ENCODE assay signal across 16 cellular contexts in the genomic region with DNA sequence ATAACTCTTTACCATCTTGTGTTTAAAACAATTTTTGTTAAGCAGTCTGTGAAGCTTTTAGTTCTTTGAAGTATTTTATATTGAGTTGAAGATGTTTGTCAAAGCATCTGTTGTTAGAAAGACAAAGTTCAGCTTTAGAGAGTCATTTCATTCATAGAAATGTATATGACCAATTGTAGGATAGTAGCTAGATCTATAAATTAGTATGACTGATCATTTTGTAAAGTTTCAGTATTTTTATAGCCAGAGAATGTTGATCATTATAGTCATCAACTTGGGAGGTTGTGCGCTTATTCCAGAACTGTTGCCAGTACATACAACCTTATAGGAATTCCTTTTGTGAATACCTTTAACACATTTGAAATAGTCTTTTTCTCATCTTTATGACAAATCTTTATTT. TPM values are rescaled to one million over a fixed set of nuclear protein-coding genes. Genes with fewer than 3 reads are reported as not detected.
DNase-seq lines count a peak whose midpoint lies in the region; ATAC-seq and TF ChIP-seq lines count a peak whose summit lies in the region.
"Had no signal": no experiment of that assay in that cellular context is flagged by ENCODE, and none has a peak within 500 bp of the region (broad histone marks: within the 10 kb centered on the region; RNA-seq: fewer than 3 reads in every experiment).

No MANE protein-coding gene starts in this region.

- H3K27me3 ChIP-seq in BLaER1 treated with 17β-estradiol and CSF1 and Interleukin-3, amounts not matched to agents 10 nM and 100 nM, result no peaks in the 10 kb centered on the region
- H3K27me3 ChIP-seq in DND-41 (ENCODE audit: insufficient read depth, low read length, poor library complexity) (no peaks in the 10 kb centered on the region), PC-3 (ENCODE audit: low read length) (no peaks in the 10 kb centered on the region), hepatocyte (no peaks in the 10 kb centered on the region)
- H3K27me3 ChIP-seq: dorsolateral prefrontal cortex had no signal

- POLR2A ChIA-PET in PC-3 (lab: Charles Lee; ENCODE audit: unreplicated experiment), result no interaction called here

- H4K20me1 ChIP-seq in BLaER1 treated with 17β-estradiol and CSF1 and Interleukin-3, amounts not matched to agents 10 nM and 100 nM, result peaks cover 74 to 97% (median 92%) of the 10 kb centered on the region in 11 experiments
- H4K20me1 ChIP-seq in DND-41 (ENCODE audit: insufficient read depth, low read length) (peaks cover 77% of the 10 kb centered on the region), PC-3 (ENCODE audit: low read length) (peaks cover 42% of the 10 kb centered on the region), hepatocyte (ENCODE audit: insufficient read depth, poor library complexity, severe bottlenecking) (peaks cover 82% of the 10 kb centered on the region)

- no TSS peak for BruUV-seq in PC-3 (replicated peaks; lab: Mats Ljungman, UMichigan)

- intact Hi-C loops in PC-3 (cut with micrococcal nuclease), result no loop called here

- peaks cover 16 to 30% (median 19%) of the 10 kb centered on the region in 11 experiments for H3K36me3 ChIP-seq in BLaER1 treated with 17β-estradiol and CSF1 and Interleukin-3, amounts not matched to agents 10 nM and 100 nM
- H3K36me3 ChIP-seq in DND-41 (ENCODE audit: insufficient read depth, low read length) (peaks cover 14% of the 10 kb centered on the region), PC-3 (ENCODE audit: low read depth, low read length) (no peaks in the 10 kb centered on the region), hepatocyte (replicated peaks; ENCODE audit: insufficient read depth, low read depth) (no peaks in the 10 kb centered on the region)

- TF ChIP-seq CTCF in DND-41 (IDR thresholded peaks at IDR 0.05; ENCODE audit: borderline replicate concordance, extremely low read depth, low read length, poor library complexity, severe bottlenecking), result no peak
- no peak for TF ChIP-seq CTCF in PC-3 (conservative IDR thresholded peaks at IDR 0.05; ENCODE audit: low read depth, low read length)
- no peak for TF ChIP-seq CTCF in hepatocyte (IDR thresholded peaks at IDR 0.05; ENCODE audit: poor library complexity)

- no peaks in the 10 kb centered on the region for H3K9me2 ChIP-seq in PC-3 (replicated peaks; ENCODE audit: low read length)
- H3K9me2 ChIP-seq in hepatocyte (replicated peaks; ENCODE audit: insufficient read depth), result no peaks in the 10 kb centered on the region

- DNase-seq in DND-41, result no peak
- DNase-seq in PC-3, result peak; percentile 29
- no peak for DNase-seq in hepatocyte (ENCODE audit: low spot score)
- no peak for DNase-seq in NK-92 treated with Interleukin-12 subunit alpha and Interleukin-12 subunit beta, amount 100 ng/mL, for 24 hours (lab: John Stamatoyannopoulos, UW)
- no peak for DNase-seq in HuH-7.5 (ENCODE audit: low spot score)
- DNase-seq: activated CD8-positive, alpha-beta memory T cell treated with anti-CD3 and anti-CD28 coated beads, Interleukin-2, amount 50 U/mL, for 4 hours; DMS153; dorsolateral prefrontal cortex; NCI-H1694 treated with DMSO at 0.1 percent for 48 hours; NCI-H446 treated with DMSO at 0.1 percent for 48 hours; stimulated activated CD4-positive, alpha-beta T cell treated with anti-CD3 and anti-CD28 coated beads, Interleukin-1b, Interleukin-23, amount 100 ng/mL, for 48 hours; substantia nigra had no signal

- H3K9ac ChIP-seq in BLaER1 treated with 17β-estradiol and CSF1 and Interleukin-3, amounts not matched to agents 10 nM and 100 nM, result no peak overlapping the region
- H3K9ac ChIP-seq in DND-41 (ENCODE audit: low read depth, low read length) (no peak overlapping the region), PC-3 (ENCODE audit: low read length) (no peak overlapping the region)

- H2AFZ ChIP-seq in DND-41 (ENCODE audit: low read depth, low read length) (no peak overlapping the region), PC-3 (ENCODE audit: low read length) (no peak overlapping the region), hepatocyte (no peak overlapping the region)

- no peak overlapping the region for H3K4me3 ChIP-seq in BLaER1 treated with 17β-estradiol and CSF1 and Interleukin-3, amounts not matched to agents 10 nM and 100 nM
- H3K4me3 ChIP-seq in DND-41 (ENCODE audit: low read depth in 1 of 2, low read length in 2 of 2) (no peak overlapping the region), PC-3 (ENCODE audit: low read length) (no peak overlapping the region), hepatocyte (no peak overlapping the region)

- H3K9me3 ChIP-seq in BLaER1 treated with 17β-estradiol and CSF1 and Interleukin-3, amounts not matched to agents 10 nM and 100 nM (replicated peaks in 1 of 11), result peaks cover 10 to 16% (median 14%) of the 10 kb centered on the region in 11 experiments; a peak in 17 of 22 replicates
- H3K9me3 ChIP-seq in DND-41 (ENCODE audit: insufficient read depth, low read length, severe bottlenecking), result no peaks in the 10 kb centered on the region
- no peaks in the 10 kb centered on the region for H3K9me3 ChIP-seq in PC-3 (ENCODE audit: low read length)
- H3K9me3 ChIP-seq in hepatocyte (ENCODE audit: low read depth), result no peaks in the 10 kb centered on the region

- 97% methylated on average over 1 of the region's 1 CpG for WGBS in hepatocyte (ENCODE audit: low lambda C conversion rate, missing lambda C conversion rate)

- H3K27ac ChIP-seq in BLaER1 treated with 17β-estradiol and CSF1 and Interleukin-3, amounts not matched to agents 10 nM and 100 nM, result no peak overlapping the region
- no peak overlapping the region for H3K27ac ChIP-seq in DND-41 (ENCODE audit: low read length)
- no peak overlapping the region for H3K27ac ChIP-seq in PC-3 (ENCODE audit: low read length)
- no peak overlapping the region for H3K27ac ChIP-seq in hepatocyte
- H3K27ac ChIP-seq: dorsolateral prefrontal cortex had no signal

- H3K79me2 ChIP-seq in DND-41 (ENCODE audit: insufficient read depth, low read length) (peaks cover 100% of the 10 kb centered on the region), PC-3 (ENCODE audit: low read length) (peaks cover 100% of the 10 kb centered on the region), hepatocyte (peaks cover 98% of the 10 kb centered on the region)

- CTCF ChIA-PET in PC-3 (lab: Charles Lee), result no interaction called here

- H3F3A ChIP-seq in PC-3 (ENCODE audit: low read length, unreplicated experiment), result no peaks in the 10 kb centered on the region

- peak overlapping the region in 6 of 11 experiments; percentile 11 to 98 (median 88); a peak in 7 of 22 replicates for H3K4me2 ChIP-seq in BLaER1 treated with 17β-estradiol and CSF1 and Interleukin-3, amounts not matched to agents 10 nM and 100 nM
- H3K4me2 ChIP-seq in DND-41 (ENCODE audit: insufficient read depth, low read length), result peak overlapping the region; percentile 91; the same call in 1 of the 2 replicates
- H3K4me2 ChIP-seq in PC-3 (ENCODE audit: low read length), result peak overlapping the region; percentile 91; the same call in 1 of the 2 replicates
- peak overlapping the region; percentile 93 for H3K4me2 ChIP-seq in hepatocyte

- H3K4me1 ChIP-seq in BLaER1 treated with 17β-estradiol and CSF1 and Interleukin-3, amounts not matched to agents 10 nM and 100 nM, result peaks cover 6 to 56% (median 26%) of the 10 kb centered on the region in 10 experiments; a peak in 18 of 20 replicates
- H3K4me1 ChIP-seq in DND-41 (ENCODE audit: insufficient read depth, low read length) (peaks cover 42% of the 10 kb centered on the region), PC-3 (ENCODE audit: insufficient read depth, low read length) (peaks cover 30% of the 10 kb centered on the region), hepatocyte (ENCODE audit: insufficient read depth) (peaks cover 10% of the 10 kb centered on the region)

- no peak for ATAC-seq in DND-41 (ENCODE audit: insufficient read depth, low read depth)
- no peak for ATAC-seq in PC-3
- ATAC-seq in HG02840 (IDR thresholded peaks at IDR 0.05; ENCODE audit: low FRiP score, unreplicated experiment), result no peak
- ATAC-seq: left lobe of liver, sciatic nerve had no signal

RNA-seq across cellular contexts. Expression of a gene that starts 5.2 kb away (rescaled TPM):
- total RNA-seq in PC-3 (2014; rRNA removed), result 16.8 and 24.8 TPM in 2 replicates
- total RNA-seq in hepatocyte, result 35.0 and 52.6 TPM in 2 replicates
- 18.5 and 19.1 TPM in 2 replicates for polyA plus RNA-seq in hepatocyte
